In genomic region chr3:161050929-161051328, GRCh38 we compare ENCODE assay signal across 22 cellular contexts. TPM values are rescaled to one million over a fixed set of nuclear protein-coding genes. Genes with fewer than 3 reads are reported as not detected.
DNase-seq lines count a peak whose midpoint lies in the region; ATAC-seq and TF ChIP-seq lines count a peak whose summit lies in the region.
"Had no signal": no experiment of that assay in that cellular context is flagged by ENCODE, and none has a peak within 500 bp of the region (broad histone marks: within the 10 kb centered on the region; RNA-seq: fewer than 3 reads in every experiment).

No MANE protein-coding gene starts in this region.

- H3K9me3 ChIP-seq in DND-41 (ENCODE audit: insufficient read depth, low read length, severe bottlenecking) (no peaks in the 10 kb centered on the region), ovary (no peaks in the 10 kb centered on the region)
- H3K9me3 ChIP-seq: ascending aorta, prostate gland, spleen, vagina had no signal

- H3K4me2 ChIP-seq in DND-41 (ENCODE audit: insufficient read depth, low read length) = no peak overlapping the region
- H3K4me2 ChIP-seq: GM23338, PC-9 had no signal

- TF ChIP-seq POLR2A in ovary (IDR thresholded peaks at IDR 0.05) = no peak

- H3K79me2 ChIP-seq in DND-41 (ENCODE audit: insufficient read depth, low read length) = no peaks in the 10 kb centered on the region

- DNase-seq in DND-41 = no peak
- peak; percentile 53 for DNase-seq in OCI-M1 (lab: John Stamatoyannopoulos, UW)
- DNase-seq in NCI-H2196 treated with DMSO at 0.1 percent for 48 hours (lab: John Stamatoyannopoulos, UW; ENCODE audit: unreplicated experiment) = no peak
- no peak for DNase-seq in ovary
- DNase-seq in NCI-H524 (lab: John Stamatoyannopoulos, UW) = no peak
- no peak for DNase-seq in HuH-7 (ENCODE audit: low spot score)
- DNase-seq: activated effector memory CD4-positive, alpha-beta T cell treated with Interleukin-2 at 50 U/mL for 16 hours; CD4-positive, alpha-beta T cell; foreskin melanocyte; naive B cell; NCI-H187; PC-9; spleen; stimulated activated naive CD4-positive, alpha-beta T cell; WERI-Rb-1 had no signal

- no peak overlapping the region for H3K27ac ChIP-seq in DND-41 (ENCODE audit: low read length)
- H3K27ac ChIP-seq in ovary = no peak overlapping the region
- H3K27ac ChIP-seq: ascending aorta, PC-9, prostate gland, spleen, vagina, WERI-Rb-1 had no signal

- no peak for TF ChIP-seq CTCF in DND-41 (IDR thresholded peaks at IDR 0.05; ENCODE audit: borderline replicate concordance, extremely low read depth, low read length, poor library complexity, severe bottlenecking)
- no peak for TF ChIP-seq CTCF in ovary (IDR thresholded peaks at IDR 0.05)

- H4K20me1 ChIP-seq in DND-41 (ENCODE audit: insufficient read depth, low read length) = no peaks in the 10 kb centered on the region

- no peak overlapping the region for H3K9ac ChIP-seq in DND-41 (ENCODE audit: low read depth, low read length)

- H3K4me3 ChIP-seq in DND-41 (ENCODE audit: low read depth in 1 of 2, low read length in 2 of 2) (no peak overlapping the region), ovary (no peak overlapping the region)
- H3K4me3 ChIP-seq: ascending aorta, GM23338, PC-9, prostate gland, spleen, vagina had no signal

- H2AFZ ChIP-seq in DND-41 (ENCODE audit: low read depth, low read length) = no peak overlapping the region
- H2AFZ ChIP-seq: GM23338, PC-9 had no signal

- 0 out of 3 replicates have a peak, but pooled peaks have one; percentile 49 for ATAC-seq in DND-41 (ENCODE audit: insufficient read depth, low read depth)
- peak; percentile 85 for ATAC-seq in GM21526 (IDR thresholded peaks at IDR 0.05; ENCODE audit: low FRiP score, unreplicated experiment)
- ATAC-seq in HG03139 (IDR thresholded peaks at IDR 0.05; ENCODE audit: unreplicated experiment) = peak; percentile 69
- ATAC-seq: GM23338, SK-N-SH treated with all-trans-retinoic acid at 6 μM for 48 hours had no signal

- H3K4me1 ChIP-seq in DND-41 (ENCODE audit: insufficient read depth, low read length) = no peaks in the 10 kb centered on the region
- no peaks in the 10 kb centered on the region for H3K4me1 ChIP-seq in ovary (ENCODE audit: insufficient read depth)
- H3K4me1 ChIP-seq: ascending aorta, prostate gland, spleen, vagina had no signal

- no peaks in the 10 kb centered on the region for H3K36me3 ChIP-seq in DND-41 (ENCODE audit: insufficient read depth, low read length)
- H3K36me3 ChIP-seq in ovary = no peaks in the 10 kb centered on the region
- H3K36me3 ChIP-seq: ascending aorta, prostate gland, spleen, vagina, WERI-Rb-1 had no signal

- intact Hi-C loops in ovary (cut with DNase I) = no loop called here

- 90 to 95% (median 94%) methylated on average over 3 of the region's 3 CpGs for WGBS in ovary, 3 donors

- H3K27me3 ChIP-seq in DND-41 (ENCODE audit: insufficient read depth, low read length, poor library complexity) (no peaks in the 10 kb centered on the region), ovary (no peaks in the 10 kb centered on the region)
- H3K27me3 ChIP-seq: ascending aorta, spleen, vagina had no signal

- TF ChIP-seq EP300 in ovary (IDR thresholded peaks at IDR 0.05) = no peak

RNA-seq across cellular contexts. Expression of gene B3GALNT1, which starts 54.2 kb away (rescaled TPM):
- total RNA-seq in ovary = 10 to 100 TPM in 6 of 7 donors, 1 to 10 TPM in 1; 6.4 to 31.0 (median 18.4) TPM
- 10 to 100 TPM; 11.6 to 18.2 TPM for polyA plus RNA-seq in ovary
